8 cellular contexts compared by ENCODE assay signal in the genomic region with DNA sequence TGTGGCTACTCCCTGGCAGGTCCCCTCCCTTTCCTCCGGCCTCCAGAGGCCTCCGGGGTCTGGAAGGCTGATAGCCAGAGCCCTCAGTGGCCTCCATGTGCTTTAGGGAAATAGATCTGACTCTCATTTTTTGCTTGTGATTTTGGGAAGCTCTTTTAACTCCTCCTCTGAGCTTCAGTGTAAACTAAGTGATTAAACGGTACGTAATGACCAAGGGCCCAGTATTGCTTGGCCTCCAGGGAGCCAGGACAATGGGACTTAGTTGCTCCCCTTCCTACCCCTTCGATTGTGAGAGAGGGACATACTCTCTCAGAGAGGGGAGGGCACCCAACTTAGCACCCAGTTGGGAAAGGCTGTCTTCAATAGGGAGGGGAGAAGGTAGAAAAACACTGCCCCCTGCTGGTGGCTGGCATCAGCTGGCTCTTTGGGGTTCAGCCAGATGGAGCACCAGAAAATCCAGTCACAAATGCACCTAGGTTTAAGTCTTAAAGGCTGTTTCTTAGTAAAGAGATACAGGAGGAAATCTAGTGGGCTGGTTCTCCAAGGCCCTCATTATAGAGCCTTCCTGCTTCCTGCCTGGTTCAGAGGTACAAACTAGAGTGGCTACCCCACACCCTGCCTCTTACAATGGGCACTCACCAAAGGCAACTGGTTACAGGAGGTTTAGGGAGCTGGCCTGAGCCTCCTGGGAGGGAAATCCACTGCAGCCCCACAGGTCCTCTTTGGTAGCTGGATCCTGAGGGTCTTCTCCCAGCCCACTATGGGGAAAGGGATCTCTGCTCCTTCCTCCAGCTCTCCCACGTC. TPM values are rescaled to one million over a fixed set of nuclear protein-coding genes. Genes with fewer than 3 reads are reported as not detected.
DNase-seq lines count a peak whose midpoint lies in the region; ATAC-seq, FAIRE-seq and TF ChIP-seq lines count a peak whose summit lies in the region.

No MANE protein-coding gene starts in this region.

- no peak for ATAC-seq in GM18519 (IDR thresholded peaks at IDR 0.05; ENCODE audit: low FRiP score, unreplicated experiment)

- DNase-seq in DMS79 (lab: John Stamatoyannopoulos, UW): peak; percentile 32
- DNase-seq in SKM-1 (lab: John Stamatoyannopoulos, UW; ENCODE audit: unreplicated experiment): peak; percentile 61
- DNase-seq in activated naive CD4-positive, alpha-beta T cell treated with anti-CD3 and anti-CD28 coated beads, Interleukin-2, amount 50 U/mL, for 16 hours: peak; percentile 85
- peak; percentile 63 for DNase-seq in globus pallidus (ENCODE audit: low spot score)
- peak; percentile 93 for DNase-seq in posterior vena cava (ENCODE audit: low spot score)
- DNase-seq in urothelium cell line (ENCODE audit: low spot score): peak; percentile 67

- intact Hi-C loops in posterior vena cava (cut with DNase I): loop anchor here (2.0 to 5.0 kb wide), 3 partner anchors 39 to 93 kb away; no protein-coding TSS in a partner anchor

- peak; percentile 97 for TF ChIP-seq CTCF in LNCAP (IDR thresholded peaks at IDR 0.05)

- FAIRE-seq in urothelium cell line (lab: Jason Lieb, UNC): no peak

RNA-seq across cellular contexts. Expression of gene EIF2D, which starts 28.6 kb away (rescaled TPM):
- total RNA-seq in posterior vena cava: 10 to 100 TPM; 32.4 to 34.3 TPM

RNA-seq across cellular contexts. Expression of gene DYRK3, which starts 51.7 kb away (rescaled TPM):
- 10 to 100 TPM in 1 of 2 donors, 1 to 10 TPM in 1; 8.4 to 10.7 TPM for total RNA-seq in posterior vena cava

Comparison
In these comparisons a context has a peak if more than half of its experiments do, and no peak if none do; other contexts are left out.
1. DNase-seq: peak in every context shown above with its lines; median percentile 93 in posterior vena cava; 85 in activated naive CD4-positive, alpha-beta T cell treated with anti-CD3 and anti-CD28 coated beads, Interleukin-2, amount 50 U/mL, for 16 hours; 67 in urothelium cell line; 63 in globus pallidus; 61 in SKM-1; 32 in DMS79.